ENCODE assay signal across 34 cellular contexts in genomic region chr6:8073758-8074157, GRCh38.
"Had no signal": no experiment of that assay in that cellular context is flagged by ENCODE, and none has a peak within 500 bp of the region (broad histone marks: within the 10 kb centered on the region; RNA-seq: fewer than 3 reads in every experiment).

No MANE protein-coding gene starts in this region.

- H3K27me3 Mint-ChIP-seq: activated CD4-positive, alpha-beta T cell treated with anti-CD3 and anti-CD28 coated beads for 36 hours; activated CD4-positive, alpha-beta T cell treated with anti-CD3 and anti-CD28 coated beads, Interleukin-2, amount 10 ng/mL, durations not matched to agents 7 days and 5 days; activated naive CD4-positive, alpha-beta T cell treated with anti-CD3 and anti-CD28 coated beads, Interleukin-2, amount 10 ng/mL, durations not matched to agents 7 days and 5 days; activated naive CD8-positive, alpha-beta T cell; activated naive CD8-positive, alpha-beta T cell treated with anti-CD3 and anti-CD28 coated beads, Interleukin-2, amount 50 U/mL, for 24 hours had no signal

- H3K27ac Mint-ChIP-seq: activated CD4-positive, alpha-beta T cell treated with anti-CD3 and anti-CD28 coated beads for 36 hours; activated CD4-positive, alpha-beta T cell treated with anti-CD3 and anti-CD28 coated beads, Interleukin-2, amount 10 ng/mL, durations not matched to agents 7 days and 5 days; activated naive CD4-positive, alpha-beta T cell treated with anti-CD3 and anti-CD28 coated beads, Interleukin-2, amount 10 ng/mL, durations not matched to agents 7 days and 5 days; activated naive CD8-positive, alpha-beta T cell; activated naive CD8-positive, alpha-beta T cell treated with anti-CD3 and anti-CD28 coated beads, Interleukin-2, amount 50 U/mL, for 24 hours; activated T-helper 1 cell treated with anti-CD3 and anti-CD28 coated beads, Interleukin-12 subunit alpha, Interleukin-12 subunit beta, Interleukin-2, Interleukin-4 antibody, amounts not matched to agents 30 ng/mL and 10 ng/mL and 1 ng/mL, durations not matched to agents 14 hours and 24 hours and 36 hours; T-helper 1 cell treated with Interleukin-12 subunit alpha and Interleukin-12 subunit beta and Interleukin-4 antibody, amounts not matched to agents 30 μg/mL and 1 μg/mL, for 36 hours; T-helper 2 cell treated with Interferon-gamma antibody and Interleukin-4, amounts not matched to agents 5 μg/mL and 100 μg/mL, for 36 hours; WTC11 had no signal

- H3K4me1 Mint-ChIP-seq: WTC11 had no signal

- H3K9ac ChIP-seq: SK-N-SH had no signal

- H3K9me3 ChIP-seq: body of pancreas, breast epithelium, Peyer's patch, SJSA1, SK-N-SH had no signal

- H3K9me2 ChIP-seq: SK-N-SH had no signal

- H3K4me2 ChIP-seq: SK-N-SH had no signal

- H3K9me3 Mint-ChIP-seq: activated CD4-positive, alpha-beta T cell treated with anti-CD3 and anti-CD28 coated beads, Interleukin-2, amount 10 ng/mL, durations not matched to agents 7 days and 5 days; activated naive CD4-positive, alpha-beta T cell treated with anti-CD3 and anti-CD28 coated beads, Interleukin-2, amount 10 ng/mL, durations not matched to agents 7 days and 5 days; activated naive CD8-positive, alpha-beta T cell treated with anti-CD3 and anti-CD28 coated beads, Interleukin-2, amount 50 U/mL, for 24 hours; activated T-cell treated with anti-CD3 and anti-CD28 coated beads, Interleukin-2, amount 50 U/mL, for 4 hours; activated T-helper 1 cell treated with anti-CD3 and anti-CD28 coated beads, Interleukin-12 subunit alpha, Interleukin-12 subunit beta, Interleukin-2, Interleukin-4 antibody, amounts not matched to agents 30 ng/mL and 10 ng/mL and 1 ng/mL, durations not matched to agents 14 hours and 24 hours and 36 hours; T-helper 1 cell treated with Interleukin-12 subunit alpha and Interleukin-12 subunit beta and Interleukin-4 antibody, amounts not matched to agents 30 μg/mL and 1 μg/mL, for 36 hours; T-helper 2 cell treated with Interferon-gamma antibody and Interleukin-4, amounts not matched to agents 5 μg/mL and 100 μg/mL, for 36 hours had no signal

- H3K4me3 ChIP-seq: body of pancreas, breast epithelium, K562, Peyer's patch, SJSA1 had no signal

- DNase-seq: activated CD4-positive, alpha-beta T cell treated with anti-CD3 and anti-CD28 coated beads for 36 hours; activated CD4-positive, alpha-beta T cell treated with anti-CD3 and anti-CD28 coated beads, Interleukin-2, amount 10 ng/mL, durations not matched to agents 7 days and 5 days; activated CD4-positive, alpha-beta T cell treated with anti-CD3 and anti-CD28 coated beads, Interleukin-2, amount 50 U/mL, for 48 hours; activated CD8-positive, alpha-beta memory T cell treated with anti-CD3 and anti-CD28 coated beads, Interleukin-2, amount 50 U/mL, for 4 hours; activated effector memory CD4-positive, alpha-beta T cell treated with Interleukin-2 at 50 U/mL for 16 hours; activated naive CD4-positive, alpha-beta T cell treated with anti-CD3 and anti-CD28 coated beads, Interleukin-2, amount 10 ng/mL, durations not matched to agents 7 days and 5 days; activated naive CD8-positive, alpha-beta T cell treated with anti-CD3 and anti-CD28 coated beads, Interleukin-2, amount 50 U/mL, for 24 hours; activated T-cell treated with anti-CD3 and anti-CD28 coated beads for 4 hours; activated T-cell treated with anti-CD3 and anti-CD28 coated beads, Interleukin-2, amount 50 U/mL, for 4 hours; amniotic stem cell; body of pancreas; caudate nucleus; NCI-H1105; NCI-H1417 treated with DMSO at 0.1 percent for 48 hours; NCI-H1694; NCI-H1930; NCI-H510A; NCI-H526; NCI-H748 treated with DMSO at 0.1 percent for 48 hours; NK-92 treated with Interleukin-12 subunit alpha and Interleukin-12 subunit beta, amount 100 ng/mL, for 24 hours; PC-3; Peyer's patch; RPMI8226; SHP77 treated with DMSO at 0.1 percent for 48 hours; SK-N-SH had no signal

- H3K36me3 ChIP-seq: breast epithelium, Peyer's patch had no signal

- H3K27me3 ChIP-seq: body of pancreas, breast epithelium, Peyer's patch, SJSA1 had no signal

- ATAC-seq: activated CD4-positive, alpha-beta T cell treated with anti-CD3 and anti-CD28 coated beads for 36 hours; activated CD4-positive, CD25-positive, alpha-beta regulatory T cell treated with anti-CD3 and anti-CD28 coated beads, Interleukin-2, amount 50 U/mL, for 24 hours; activated naive CD8-positive, alpha-beta T cell treated with anti-CD3 and anti-CD28 coated beads, Interleukin-2, amount 50 U/mL, for 24 hours; activated T-cell treated with anti-CD3 and anti-CD28 coated beads, Interleukin-2, amount 50 U/mL, for 4 hours; body of pancreas; K562; PC-3; WTC11 had no signal

- H3K4me3 Mint-ChIP-seq: activated CD4-positive, alpha-beta T cell treated with anti-CD3 and anti-CD28 coated beads for 36 hours; activated CD4-positive, alpha-beta T cell treated with anti-CD3 and anti-CD28 coated beads, Interleukin-2, amount 10 ng/mL, durations not matched to agents 7 days and 5 days; activated naive CD4-positive, alpha-beta T cell treated with anti-CD3 and anti-CD28 coated beads, Interleukin-2, amount 10 ng/mL, durations not matched to agents 7 days and 5 days; activated naive CD8-positive, alpha-beta T cell; activated naive CD8-positive, alpha-beta T cell treated with anti-CD3 and anti-CD28 coated beads, Interleukin-2, amount 50 U/mL, for 24 hours; activated T-cell treated with anti-CD3 and anti-CD28 coated beads, Interleukin-2, amount 50 U/mL, for 4 hours; activated T-helper 1 cell treated with anti-CD3 and anti-CD28 coated beads, Interleukin-12 subunit alpha, Interleukin-12 subunit beta, Interleukin-2, Interleukin-4 antibody, amounts not matched to agents 30 ng/mL and 10 ng/mL and 1 ng/mL, durations not matched to agents 14 hours and 24 hours and 36 hours; T-helper 1 cell treated with Interleukin-12 subunit alpha and Interleukin-12 subunit beta and Interleukin-4 antibody, amounts not matched to agents 30 μg/mL and 1 μg/mL, for 36 hours; T-helper 2 cell treated with Interferon-gamma antibody and Interleukin-4, amounts not matched to agents 5 μg/mL and 100 μg/mL, for 36 hours; WTC11 had no signal

- H3K4me1 ChIP-seq: body of pancreas, breast epithelium, Peyer's patch had no signal

- H3K27ac ChIP-seq: body of pancreas, breast epithelium, Peyer's patch, SJSA1 had no signal
